In genomic region chrX:103754401-103754800, GRCh38 we compare ENCODE assay signal across 39 cellular contexts. TPM values are rescaled to one million over a fixed set of nuclear protein-coding genes. Genes with fewer than 3 reads are reported as not detected.
"Had no signal": no experiment of that assay in that cellular context is flagged by ENCODE, and none has a peak within 500 bp of the region (broad histone marks: within the 10 kb centered on the region; RNA-seq: fewer than 3 reads in every experiment).

No MANE protein-coding gene starts in this region.

- H3K9me3 ChIP-seq: MG63, Peyer's patch, SJSA1 had no signal

- H3K27me3 ChIP-seq: ascending aorta, cardiac muscle cell, MG63, Peyer's patch, SJSA1 had no signal

- ATAC-seq: activated T-cell treated with anti-CD3 and anti-CD28 coated beads, Interleukin-2, amount 50 U/mL, for 72 hours; activated T-helper 17 cell treated with anti-CD3 and anti-CD28 coated beads, Interleukin-2, amount 50 U/mL, for 72 hours; PC-3 had no signal

- H3K27ac ChIP-seq: ascending aorta, cardiac muscle cell, Peyer's patch, SJSA1, VCaP had no signal

- DNase-seq: activated CD4-positive, alpha-beta memory T cell treated with anti-CD3 and anti-CD28 coated beads, Interleukin-2, amount 10 ng/mL, durations not matched to agents 7 days and 5 days; activated CD4-positive, alpha-beta T cell treated with anti-CD3 and anti-CD28 coated beads for 1 hour; activated CD4-positive, alpha-beta T cell treated with anti-CD3 and anti-CD28 coated beads for 48 hours; activated CD4-positive, CD25-positive, alpha-beta regulatory T cell; activated effector memory CD4-positive, alpha-beta T cell treated with anti-CD3 and anti-CD28 coated beads, Interleukin-2, amount 50 U/mL, for 16 hours; activated naive CD4-positive, alpha-beta T cell; activated naive CD4-positive, alpha-beta T cell treated with anti-CD3 and anti-CD28 coated beads, Interleukin-2, amount 50 U/mL, for 16 hours; activated naive CD8-positive, alpha-beta T cell treated with anti-CD3 and anti-CD28 coated beads for 36 hours; activated T-cell treated with anti-CD3 and anti-CD28 coated beads, Interleukin-2, amount 50 U/mL, for 1 hour; activated T-cell treated with anti-CD3 and anti-CD28 coated beads, Interleukin-2, amount 50 U/mL, for 72 hours; amniotic stem cell; cerebellar nuclear complex; Kasumi-1; KG1; MG63; NCI-H1048; NCI-H1105 treated with DMSO at 0.1 percent for 48 hours; NCI-H1436; NCI-H187; NCI-H2029 treated with DMSO at 0.1 percent for 48 hours; NCI-H2107; NCI-H2171 treated with DMSO at 0.1 percent for 48 hours; NCI-H345; NCI-H524 treated with DMSO at 0.1 percent for 48 hours; NCI-H748 treated with DMSO at 0.1 percent for 48 hours; NK-92 treated with Interleukin-12 subunit alpha and Interleukin-12 subunit beta, amount 100 ng/mL, for 24 hours; PC-3; Peyer's patch; RPMI8226; SHP77 treated with DMSO at 0.1 percent for 48 hours had no signal

- H3K9me3 Mint-ChIP-seq: activated CD4-positive, alpha-beta memory T cell treated with anti-CD3 and anti-CD28 coated beads, Interleukin-2, amount 10 ng/mL, durations not matched to agents 7 days and 5 days; T-helper 2 cell treated with Interferon-gamma antibody and Interleukin-4, amounts not matched to agents 5 μg/mL and 100 μg/mL, for 36 hours had no signal

- H3K4me1 ChIP-seq: ascending aorta, Peyer's patch, SJSA1 had no signal

- H3K27me3 Mint-ChIP-seq: activated naive CD8-positive, alpha-beta T cell treated with anti-CD3 and anti-CD28 coated beads for 36 hours; activated T-helper 17 cell treated with anti-CD3 and anti-CD28 coated beads, Interleukin-2, amount 50 U/mL, for 72 hours had no signal

- H3K27ac Mint-ChIP-seq: activated CD4-positive, alpha-beta memory T cell treated with anti-CD3 and anti-CD28 coated beads, Interleukin-2, amount 10 ng/mL, durations not matched to agents 7 days and 5 days; activated naive CD8-positive, alpha-beta T cell treated with anti-CD3 and anti-CD28 coated beads for 36 hours; activated T-cell treated with anti-CD3 and anti-CD28 coated beads, Interleukin-2, amount 50 U/mL, for 72 hours; activated T-helper 17 cell treated with anti-CD3 and anti-CD28 coated beads, Interleukin-2, amount 50 U/mL, for 72 hours; T-helper 1 cell treated with Interleukin-12 subunit alpha and Interleukin-12 subunit beta and Interleukin-4 antibody, amounts not matched to agents 30 μg/mL and 1 μg/mL, for 36 hours; T-helper 2 cell treated with Interferon-gamma antibody and Interleukin-4, amounts not matched to agents 5 μg/mL and 100 μg/mL, for 36 hours had no signal

- H3K4me3 Mint-ChIP-seq: activated CD4-positive, alpha-beta memory T cell treated with anti-CD3 and anti-CD28 coated beads, Interleukin-2, amount 10 ng/mL, durations not matched to agents 7 days and 5 days; activated naive CD8-positive, alpha-beta T cell treated with anti-CD3 and anti-CD28 coated beads for 36 hours; activated T-cell treated with anti-CD3 and anti-CD28 coated beads, Interleukin-2, amount 50 U/mL, for 72 hours; activated T-helper 17 cell treated with anti-CD3 and anti-CD28 coated beads, Interleukin-2, amount 50 U/mL, for 72 hours; T-helper 1 cell treated with Interleukin-12 subunit alpha and Interleukin-12 subunit beta and Interleukin-4 antibody, amounts not matched to agents 30 μg/mL and 1 μg/mL, for 36 hours; T-helper 2 cell treated with Interferon-gamma antibody and Interleukin-4, amounts not matched to agents 5 μg/mL and 100 μg/mL, for 36 hours had no signal

- H3K4me1 Mint-ChIP-seq: activated CD4-positive, alpha-beta memory T cell treated with anti-CD3 and anti-CD28 coated beads, Interleukin-2, amount 10 ng/mL, durations not matched to agents 7 days and 5 days; activated T-helper 17 cell treated with anti-CD3 and anti-CD28 coated beads, Interleukin-2, amount 50 U/mL, for 72 hours had no signal

RNA-seq across cellular contexts. Expression of gene PLP1, which starts 22.2 kb away (rescaled TPM):
- total RNA-seq: activated CD4-positive, alpha-beta memory T cell treated with anti-CD3 and anti-CD28 coated beads, Interleukin-2, amount 10 ng/mL, durations not matched to agents 7 days and 5 days; activated CD8-positive, alpha-beta memory T cell treated with anti-CD3 and anti-CD28 coated beads for 36 hours; activated naive CD8-positive, alpha-beta T cell treated with anti-CD3 and anti-CD28 coated beads for 36 hours; activated T-cell treated with anti-CD3 and anti-CD28 coated beads, Interleukin-2, amount 50 U/mL, for 72 hours; activated T-helper 17 cell treated with anti-CD3 and anti-CD28 coated beads, Interleukin-2, amount 50 U/mL, for 72 hours; NCI-H460; PC-3; SJSA1 had no signal

RNA-seq across cellular contexts. Expression of gene TMEM31, which starts 43.7 kb away (rescaled TPM):
- total RNA-seq: activated CD4-positive, alpha-beta memory T cell treated with anti-CD3 and anti-CD28 coated beads, Interleukin-2, amount 10 ng/mL, durations not matched to agents 7 days and 5 days; activated naive CD8-positive, alpha-beta T cell treated with anti-CD3 and anti-CD28 coated beads for 36 hours; activated T-helper 17 cell treated with anti-CD3 and anti-CD28 coated beads, Interleukin-2, amount 50 U/mL, for 72 hours; ascending aorta; cardiac muscle cell; NCI-H460; Peyer's patch; SJSA1 had no signal
